ENCODE assay signal across 18 cellular contexts in genomic region chr12:9387450-9387849, GRCh38.
"Had no signal": no experiment of that assay in that cellular context is flagged by ENCODE, and none has a peak within 500 bp of the region (broad histone marks: within the 10 kb centered on the region; RNA-seq: fewer than 3 reads in every experiment).

No MANE protein-coding gene starts in this region.

- H3K27ac Mint-ChIP-seq: activated naive CD4-positive, alpha-beta T cell treated with anti-CD3 and anti-CD28 coated beads, Interleukin-2, amount 10 ng/mL, durations not matched to agents 7 days and 5 days had no signal

- H3K4me2 ChIP-seq: hepatocyte had no signal

- H3K4me3 ChIP-seq: esophagus squamous epithelium, hepatocyte, left ventricle myocardium inferior, thyroid gland had no signal

- H2AFZ ChIP-seq: hepatocyte had no signal

- H3K9me3 Mint-ChIP-seq: activated naive CD4-positive, alpha-beta T cell treated with anti-CD3 and anti-CD28 coated beads, Interleukin-2, amount 10 ng/mL, durations not matched to agents 7 days and 5 days; nephron; T-cell had no signal

- H3K27me3 ChIP-seq: esophagus squamous epithelium, hepatocyte, thyroid gland had no signal

- ATAC-seq: T-cell had no signal

- H3K27me3 Mint-ChIP-seq: activated naive CD4-positive, alpha-beta T cell treated with anti-CD3 and anti-CD28 coated beads, Interleukin-2, amount 10 ng/mL, durations not matched to agents 7 days and 5 days; T-cell had no signal

- H3K4me3 Mint-ChIP-seq: activated naive CD4-positive, alpha-beta T cell treated with anti-CD3 and anti-CD28 coated beads, Interleukin-2, amount 10 ng/mL, durations not matched to agents 7 days and 5 days; nephron; T-cell had no signal

- FAIRE-seq: colon, endothelial cell of umbilical vein, keratinocyte had no signal

- H3K4me1 ChIP-seq: esophagus squamous epithelium, left ventricle myocardium inferior, thyroid gland had no signal

- H3K9me3 ChIP-seq: esophagus squamous epithelium, left ventricle myocardium inferior, thyroid gland had no signal

- H3K36me3 Mint-ChIP-seq: activated naive CD4-positive, alpha-beta T cell treated with anti-CD3 and anti-CD28 coated beads, Interleukin-2, amount 10 ng/mL, durations not matched to agents 7 days and 5 days; T-cell had no signal

- H3K36me3 ChIP-seq: esophagus squamous epithelium, left ventricle myocardium inferior, thyroid gland had no signal

- DNase-seq: activated CD4-positive, alpha-beta T cell treated with anti-CD3 and anti-CD28 coated beads for 48 hours; activated naive CD4-positive, alpha-beta T cell treated with anti-CD3 and anti-CD28 coated beads, Interleukin-2, amount 10 ng/mL, durations not matched to agents 7 days and 5 days; amniotic stem cell; caudate nucleus; esophagus squamous epithelium; left ventricle myocardium inferior; nucleus accumbens; posterior cingulate gyrus; retina; stimulated activated CD4-positive, alpha-beta T cell treated with anti-CD3 and anti-CD28 coated beads, Interleukin-12 subunit alpha, Interleukin-12 subunit beta, amount 100 ng/mL, for 4 hours; stimulated activated CD4-positive, alpha-beta T cell treated with anti-CD3 and anti-CD28 coated beads, Interleukin-2, amount 100 ng/mL, for 24 hours; T-cell; thyroid gland had no signal

- H3K79me2 ChIP-seq: hepatocyte had no signal

- H3K27ac ChIP-seq: esophagus squamous epithelium, hepatocyte, left ventricle myocardium inferior, thyroid gland had no signal
